In genomic region chr2:110865188-110865587, GRCh38 we compare ENCODE assay signal across 8 cellular contexts.
DNase-seq lines count a peak whose midpoint lies in the region; ATAC-seq and TF ChIP-seq lines count a peak whose summit lies in the region.

No MANE protein-coding gene starts in this region.

- H3K27ac Mint-ChIP-seq in naive thymus-derived CD8-positive, alpha-beta T cell = peak overlapping the region in 6 of 10 donors; percentile 18 to 86 (median 50)
- no peak overlapping the region for H3K27ac Mint-ChIP-seq in Caco-2 (ENCODE audit: unreplicated experiment)

- no peak for TF ChIP-seq CTCF in Caco-2 (IDR thresholded peaks at IDR 0.05; ENCODE audit: insufficient read depth in 1 of 2, low read depth in 1 of 2, low read length in 1 of 2, severe bottlenecking in 1 of 2, unreplicated experiment in 1 of 2)

- H3K27me3 ChIP-seq in Caco-2 (replicated peaks; ENCODE audit: control insufficient read depth, insufficient read depth, low read length) = no peaks in the 10 kb centered on the region

- POLR2A ChIA-PET in naive thymus-derived CD8-positive, alpha-beta T cell (lab: Charles Lee) = no interaction called here
- POLR2A ChIA-PET in Caco-2 (lab: Charles Lee) = no interaction called here

- peak overlapping the region in 6 of 10 donors; percentile 19 to 58 (median 32) for H3K4me3 Mint-ChIP-seq in naive thymus-derived CD8-positive, alpha-beta T cell
- no peak overlapping the region for H3K4me3 Mint-ChIP-seq in Caco-2 (ENCODE audit: unreplicated experiment)

- BruUV-seq in Caco-2 (replicated peaks; lab: Mats Ljungman, UMichigan) = no TSS peak

- intact Hi-C loops in Caco-2 (cut with micrococcal nuclease; ENCODE audit: unreplicated experiment) = no loop called here

- no peaks in the 10 kb centered on the region for H3K9me3 Mint-ChIP-seq in naive thymus-derived CD8-positive, alpha-beta T cell
- H3K9me3 Mint-ChIP-seq in Caco-2 (ENCODE audit: unreplicated experiment) = no peaks in the 10 kb centered on the region

- H3K4me3 ChIP-seq in Caco-2 (ENCODE audit: low read depth, low read length) = no peak overlapping the region

- peaks cover 0 to 2% (median 0%) of the 10 kb centered on the region in 5 donors for H3K27me3 Mint-ChIP-seq in naive thymus-derived CD8-positive, alpha-beta T cell
- H3K27me3 Mint-ChIP-seq in Caco-2 (ENCODE audit: insufficient read depth, unreplicated experiment) = peaks cover 4% of the 10 kb centered on the region

- ATAC-seq in GM21737 (IDR thresholded peaks at IDR 0.05; ENCODE audit: unreplicated experiment) (peak; percentile 88), HG03575 (IDR thresholded peaks at IDR 0.05; ENCODE audit: extremely low read depth, insufficient number of reproducible peaks, low FRiP score, unreplicated experiment) (peak; percentile 73)
- ATAC-seq in naive thymus-derived CD8-positive, alpha-beta T cell = peak; percentile 37 to 41

- no peaks in the 10 kb centered on the region for H3K9me3 ChIP-seq in Caco-2

- no peaks in the 10 kb centered on the region for H3K36me3 Mint-ChIP-seq in naive thymus-derived CD8-positive, alpha-beta T cell
- no peaks in the 10 kb centered on the region for H3K36me3 Mint-ChIP-seq in Caco-2 (ENCODE audit: insufficient read depth, unreplicated experiment)

- H3K36me3 ChIP-seq in Caco-2 (ENCODE audit: control insufficient read depth, insufficient read depth, low read length) = no peaks in the 10 kb centered on the region

- H3K4me1 Mint-ChIP-seq in naive thymus-derived CD8-positive, alpha-beta T cell = peaks cover 18 to 51% (median 30%) of the 10 kb centered on the region in 4 donors
- H3K4me1 Mint-ChIP-seq in Caco-2 (ENCODE audit: low read depth, unreplicated experiment) = no peaks in the 10 kb centered on the region

- DNase-seq in NOMO-1 treated with DMSO at 0.1 percent for 48 hours (lab: John Stamatoyannopoulos, UW; ENCODE audit: unreplicated experiment) = peak; percentile 14
- DNase-seq in NOMO-1 treated with dmso at 0.1 percent for 144 hours (lab: John Stamatoyannopoulos, UW; ENCODE audit: unreplicated experiment) = no peak
- no peak for DNase-seq in naive thymus-derived CD8-positive, alpha-beta T cell
- DNase-seq in 8988T = no peak
- DNase-seq in Caco-2 = no peak
- DNase-seq in DMS 273 treated with DMSO at 0.1 percent for 48 hours (lab: John Stamatoyannopoulos, UW) = no peak

- H3K4me1 ChIP-seq in Caco-2 = no peaks in the 10 kb centered on the region

- CTCF ChIA-PET in Caco-2 (lab: Charles Lee) = no interaction called here
